ENCODE assay signal across 37 cellular contexts in the genomic region with DNA sequence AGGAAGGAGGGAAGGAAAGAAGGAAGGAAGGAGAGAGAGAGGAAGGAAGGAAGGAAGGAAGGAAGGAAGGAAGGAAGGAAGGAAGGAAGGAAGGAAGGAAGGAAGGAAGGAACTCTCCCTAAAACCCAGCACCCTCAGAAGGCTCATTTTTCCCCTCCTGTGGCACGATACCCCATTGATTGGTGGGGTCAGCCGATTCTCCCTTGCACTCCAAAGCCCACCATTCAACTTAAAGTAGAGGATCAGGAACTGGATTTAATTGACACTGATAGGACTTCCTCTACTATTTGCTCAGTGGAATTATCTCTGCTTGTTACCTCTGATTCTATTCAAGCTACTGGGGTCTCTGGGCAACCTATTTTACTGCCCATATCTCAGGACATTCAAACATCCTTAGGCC.
"Had no signal": no experiment of that assay in that cellular context is flagged by ENCODE, and none has a peak within 500 bp of the region (broad histone marks: within the 10 kb centered on the region; RNA-seq: fewer than 3 reads in every experiment).

No MANE protein-coding gene starts in this region.

- H3K36me3 Mint-ChIP-seq: activated naive CD4-positive, alpha-beta T cell treated with anti-CD3 and anti-CD28 coated beads, Interleukin-2, amount 10 ng/mL, durations not matched to agents 7 days and 5 days; activated naive CD4-positive, alpha-beta T cell treated with anti-CD3 and anti-CD28 coated beads, Interleukin-2, amount 50 U/mL, for 24 hours; activated naive CD8-positive, alpha-beta T cell treated with anti-CD3 and anti-CD28 coated beads for 36 hours; activated naive CD8-positive, alpha-beta T cell treated with anti-CD3 and anti-CD28 coated beads, Interleukin-2, amount 10 ng/mL, durations not matched to agents 7 days and 5 days; brain had no signal

- ATAC-seq: activated naive CD4-positive, alpha-beta T cell treated with anti-CD3 and anti-CD28 coated beads, Interleukin-2, amount 50 U/mL, for 72 hours; activated naive CD8-positive, alpha-beta T cell treated with anti-CD3 and anti-CD28 coated beads, Interleukin-2, amount 50 U/mL, for 24 hours; activated T-cell treated with anti-CD3 and anti-CD28 coated beads, Interleukin-2, amount 50 U/mL, for 4 hours; activated T-cell treated with anti-CD3 and anti-CD28 coated beads, Interleukin-2, amount 50 U/mL, for 72 hours; activated T-helper 17 cell treated with anti-CD3 and anti-CD28 coated beads, Interleukin-2, amount 50 U/mL, for 72 hours; body of pancreas had no signal

- H3K27ac ChIP-seq: adrenal gland, ascending aorta, body of pancreas, brain microvascular endothelial cell, breast epithelium, cardiac muscle cell had no signal

- H3K4me1 Mint-ChIP-seq: activated naive CD4-positive, alpha-beta T cell treated with anti-CD3 and anti-CD28 coated beads, Interleukin-2, amount 10 ng/mL, durations not matched to agents 7 days and 5 days; activated naive CD4-positive, alpha-beta T cell treated with anti-CD3 and anti-CD28 coated beads, Interleukin-2, amount 50 U/mL, for 24 hours; activated naive CD8-positive, alpha-beta T cell treated with anti-CD3 and anti-CD28 coated beads, Interleukin-2, amount 10 ng/mL, durations not matched to agents 7 days and 5 days; activated naive CD8-positive, alpha-beta T cell treated with anti-CD3 and anti-CD28 coated beads, Interleukin-2, amount 50 U/mL, for 24 hours; activated T-helper 17 cell treated with anti-CD3 and anti-CD28 coated beads, Interleukin-2, amount 50 U/mL, for 72 hours; central memory CD8-positive, alpha-beta T cell had no signal

- H3K4me1 ChIP-seq: adrenal gland, ascending aorta, body of pancreas, breast epithelium had no signal

- H3K9me3 ChIP-seq: body of pancreas had no signal

- H3K9me3 Mint-ChIP-seq: activated naive CD4-positive, alpha-beta T cell treated with anti-CD3 and anti-CD28 coated beads, Interleukin-2, amount 50 U/mL, for 24 hours; central memory CD8-positive, alpha-beta T cell had no signal

- H3K27me3 Mint-ChIP-seq: activated naive CD4-positive, alpha-beta T cell treated with anti-CD3 and anti-CD28 coated beads, Interleukin-2, amount 10 ng/mL, durations not matched to agents 7 days and 5 days; activated naive CD4-positive, alpha-beta T cell treated with anti-CD3 and anti-CD28 coated beads, Interleukin-2, amount 50 U/mL, for 24 hours; activated naive CD8-positive, alpha-beta T cell; activated naive CD8-positive, alpha-beta T cell treated with anti-CD3 and anti-CD28 coated beads, Interleukin-2, amount 10 ng/mL, durations not matched to agents 7 days and 5 days; activated naive CD8-positive, alpha-beta T cell treated with anti-CD3 and anti-CD28 coated beads, Interleukin-2, amount 50 U/mL, for 24 hours had no signal

- H3K27me3 ChIP-seq: ascending aorta, body of pancreas, brain microvascular endothelial cell, cardiac muscle cell had no signal

- H3K36me3 ChIP-seq: adrenal gland, ascending aorta, brain microvascular endothelial cell, breast epithelium, cardiac muscle cell had no signal

- DNase-seq: activated effector memory CD4-positive, alpha-beta T cell treated with anti-CD3 and anti-CD28 coated beads, Interleukin-2, amount 50 U/mL, for 16 hours; activated effector memory CD4-positive, alpha-beta T cell treated with Interleukin-2 at 50 U/mL for 16 hours; activated gamma-delta T cell; activated gamma-delta T cell treated with Interleukin-2 at 50 U/mL for 16 hours; activated naive CD4-positive, alpha-beta T cell; activated naive CD4-positive, alpha-beta T cell treated with anti-CD3 and anti-CD28 coated beads for 36 hours; activated naive CD4-positive, alpha-beta T cell treated with anti-CD3 and anti-CD28 coated beads, Interleukin-2, amount 10 ng/mL, durations not matched to agents 7 days and 5 days; activated naive CD4-positive, alpha-beta T cell treated with anti-CD3 and anti-CD28 coated beads, Interleukin-2, amount 50 U/mL, for 16 hours; activated naive CD4-positive, alpha-beta T cell treated with Interleukin-2 at 50 U/mL for 16 hours; activated naive CD8-positive, alpha-beta T cell treated with anti-CD3 and anti-CD28 coated beads for 36 hours; activated naive CD8-positive, alpha-beta T cell treated with anti-CD3 and anti-CD28 coated beads, Interleukin-2, amount 10 ng/mL, durations not matched to agents 7 days and 5 days; activated naive CD8-positive, alpha-beta T cell treated with anti-CD3 and anti-CD28 coated beads, Interleukin-2, amount 50 U/mL, for 24 hours; activated T-cell treated with anti-CD3 and anti-CD28 coated beads, Interleukin-2, amount 50 U/mL, for 24 hours; activated T-cell treated with anti-CD3 and anti-CD28 coated beads, Interleukin-2, amount 50 U/mL, for 4 hours; activated T-cell treated with anti-CD3 and anti-CD28 coated beads, Interleukin-2, amount 50 U/mL, for 48 hours; activated T-cell treated with anti-CD3 and anti-CD28 coated beads, Interleukin-2, amount 50 U/mL, for 72 hours; adrenal gland; amniotic stem cell; amygdala; anterior cingulate cortex; aorta; body of pancreas; brain microvascular endothelial cell; caudate nucleus; central memory CD4-positive, alpha-beta T cell; cerebellar nuclear complex had no signal

- H3K27ac Mint-ChIP-seq: activated naive CD4-positive, alpha-beta T cell treated with anti-CD3 and anti-CD28 coated beads for 36 hours; activated naive CD4-positive, alpha-beta T cell treated with anti-CD3 and anti-CD28 coated beads, Interleukin-2, amount 10 ng/mL, durations not matched to agents 7 days and 5 days; activated naive CD4-positive, alpha-beta T cell treated with anti-CD3 and anti-CD28 coated beads, Interleukin-2, amount 50 U/mL, for 24 hours; activated naive CD8-positive, alpha-beta T cell; activated naive CD8-positive, alpha-beta T cell treated with anti-CD3 and anti-CD28 coated beads for 36 hours; activated naive CD8-positive, alpha-beta T cell treated with anti-CD3 and anti-CD28 coated beads, Interleukin-2, amount 10 ng/mL, durations not matched to agents 7 days and 5 days; activated naive CD8-positive, alpha-beta T cell treated with anti-CD3 and anti-CD28 coated beads, Interleukin-2, amount 50 U/mL, for 24 hours; activated T-cell treated with anti-CD3 and anti-CD28 coated beads, Interleukin-2, amount 50 U/mL, for 24 hours; activated T-cell treated with anti-CD3 and anti-CD28 coated beads, Interleukin-2, amount 50 U/mL, for 72 hours; activated T-helper 1 cell treated with anti-CD3 and anti-CD28 coated beads, Interleukin-12 subunit alpha, Interleukin-12 subunit beta, Interleukin-2, Interleukin-4 antibody, amounts not matched to agents 30 ng/mL and 10 ng/mL and 1 ng/mL, durations not matched to agents 14 hours and 24 hours and 36 hours; activated T-helper 17 cell treated with anti-CD3 and anti-CD28 coated beads, Interleukin-2, amount 50 U/mL, for 72 hours; activated T-helper 2 cell treated with anti-CD3 and anti-CD28 coated beads, Interferon-gamma antibody, Interleukin-2, Interleukin-4, amounts not matched to agents 10 μg/mL and 5 μg/mL and 100 μg/mL, durations not matched to agents 14 hours and 24 hours and 36 hours; brain had no signal

- H3K4me3 Mint-ChIP-seq: activated naive CD4-positive, alpha-beta T cell treated with anti-CD3 and anti-CD28 coated beads for 36 hours; activated naive CD4-positive, alpha-beta T cell treated with anti-CD3 and anti-CD28 coated beads, Interleukin-2, amount 10 ng/mL, durations not matched to agents 7 days and 5 days; activated naive CD4-positive, alpha-beta T cell treated with anti-CD3 and anti-CD28 coated beads, Interleukin-2, amount 50 U/mL, for 24 hours; activated naive CD8-positive, alpha-beta T cell; activated naive CD8-positive, alpha-beta T cell treated with anti-CD3 and anti-CD28 coated beads for 36 hours; activated naive CD8-positive, alpha-beta T cell treated with anti-CD3 and anti-CD28 coated beads, Interleukin-2, amount 10 ng/mL, durations not matched to agents 7 days and 5 days; activated naive CD8-positive, alpha-beta T cell treated with anti-CD3 and anti-CD28 coated beads, Interleukin-2, amount 50 U/mL, for 24 hours; activated T-cell treated with anti-CD3 and anti-CD28 coated beads, Interleukin-2, amount 50 U/mL, for 24 hours; activated T-cell treated with anti-CD3 and anti-CD28 coated beads, Interleukin-2, amount 50 U/mL, for 4 hours; activated T-cell treated with anti-CD3 and anti-CD28 coated beads, Interleukin-2, amount 50 U/mL, for 72 hours; activated T-helper 1 cell treated with anti-CD3 and anti-CD28 coated beads, Interleukin-12 subunit alpha, Interleukin-12 subunit beta, Interleukin-2, Interleukin-4 antibody, amounts not matched to agents 30 ng/mL and 10 ng/mL and 1 ng/mL, durations not matched to agents 14 hours and 24 hours and 36 hours; activated T-helper 17 cell treated with anti-CD3 and anti-CD28 coated beads, Interleukin-2, amount 50 U/mL, for 72 hours; brain; central memory CD8-positive, alpha-beta T cell had no signal

- H3K4me3 ChIP-seq: adrenal gland, ascending aorta, body of pancreas, breast epithelium, cardiac muscle cell had no signal
